Comparison of ENCODE assay signal across 8 cellular contexts in the genomic region with DNA sequence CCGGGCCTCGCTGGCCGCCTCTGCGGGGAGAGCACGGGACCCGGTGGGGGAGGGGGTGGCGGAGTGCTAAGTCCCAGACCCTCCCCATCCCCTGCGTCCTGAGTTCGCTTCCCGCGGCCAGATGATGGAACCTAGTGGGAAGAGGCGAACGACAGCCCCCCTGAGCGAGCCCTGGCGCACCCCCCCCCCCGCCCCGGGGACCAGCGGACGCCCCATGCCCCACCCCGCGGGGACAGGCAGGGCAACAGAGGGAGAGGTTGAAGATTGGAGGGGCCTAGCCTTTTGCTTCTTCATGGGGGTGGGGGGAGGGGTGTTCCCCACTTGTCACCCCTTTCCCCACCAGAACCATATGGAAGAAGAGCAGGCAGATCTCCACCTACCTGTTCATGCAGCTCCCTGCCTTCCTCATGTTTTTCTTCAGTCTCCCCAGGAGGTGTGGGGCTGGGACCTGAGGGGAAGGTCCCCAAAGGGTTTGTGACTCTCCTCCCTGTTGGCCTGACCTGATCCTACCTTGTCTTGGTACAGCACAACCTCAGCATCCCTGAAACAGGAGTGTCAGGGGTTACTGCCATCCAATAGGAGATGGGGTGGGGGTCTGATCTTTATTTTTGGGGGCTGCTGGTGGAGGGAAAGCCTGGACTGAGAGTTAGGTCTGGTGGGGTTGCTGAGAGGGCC. TPM values are rescaled to one million over a fixed set of nuclear protein-coding genes. Genes with fewer than 3 reads are reported as not detected.
DNase-seq lines count a peak whose midpoint lies in the region; ATAC-seq and TF ChIP-seq lines count a peak whose summit lies in the region.

No MANE protein-coding gene starts in this region.

- H3K27me3 Mint-ChIP-seq in stimulated activated naive CD8-positive, alpha-beta T cell treated with anti-CD3 and anti-CD28 coated beads, Interleukin-15, Interleukin-2, amounts not matched to agents 100 ng/mL and 50 ng/mL, for 24 hours: no peaks in the 10 kb centered on the region

- no peaks in the 10 kb centered on the region for H3K79me2 ChIP-seq in parathyroid adenoma

- peaks cover 8% of the 10 kb centered on the region for H3K4me1 ChIP-seq in parathyroid adenoma

- TF ChIP-seq CTCF in epithelial cell of proximal tubule (conservative IDR thresholded peaks at IDR 0.05; ENCODE audit: low read depth, low read length) (no peak), parathyroid adenoma (IDR thresholded peaks at IDR 0.05) (no peak)

- peak overlapping the region; percentile 70 for H3K9ac ChIP-seq in parathyroid adenoma

- no peaks in the 10 kb centered on the region for H3K27me3 ChIP-seq in parathyroid adenoma (ENCODE audit: control insufficient read depth, insufficient read depth, low read length)

- no peak for DNase-seq in stimulated activated naive CD8-positive, alpha-beta T cell treated with anti-CD3 and anti-CD28 coated beads, Interleukin-15, Interleukin-2, amounts not matched to agents 100 U/mL and 50 U/mL, for 24 hours
- peak; percentile 26 for DNase-seq in RPMI8226
- no peak for DNase-seq in epithelial cell of proximal tubule (ENCODE audit: low read depth)
- DNase-seq in middle frontal gyrus (ENCODE audit: extremely low spot score, low spot score): no peak
- DNase-seq in AG20443 (ENCODE audit: low spot score): no peak

- H3K36me3 ChIP-seq in parathyroid adenoma (ENCODE audit: control insufficient read depth, insufficient read depth, low read length): no peaks in the 10 kb centered on the region

- H3K36me3 Mint-ChIP-seq in stimulated activated naive CD8-positive, alpha-beta T cell treated with anti-CD3 and anti-CD28 coated beads, Interleukin-15, Interleukin-2, amounts not matched to agents 100 ng/mL and 50 ng/mL, for 24 hours (ENCODE audit: low read depth): peaks cover 19% of the 10 kb centered on the region

- peak overlapping the region; percentile 96 for H2AFZ ChIP-seq in parathyroid adenoma

- H3K4me3 ChIP-seq in epithelial cell of proximal tubule (ENCODE audit: low read depth, low read length) (peak overlapping the region; percentile 88), parathyroid adenoma (ENCODE audit: low read depth, low read length) (peak overlapping the region; percentile 90)

- H3K4me1 Mint-ChIP-seq in stimulated activated naive CD8-positive, alpha-beta T cell treated with anti-CD3 and anti-CD28 coated beads, Interleukin-15, Interleukin-2, amounts not matched to agents 100 ng/mL and 50 ng/mL, for 24 hours (ENCODE audit: low read depth): peaks cover 35% of the 10 kb centered on the region

- H3K4me2 ChIP-seq in parathyroid adenoma (ENCODE audit: low read length): peak overlapping the region; percentile 100

- H3K4me3 Mint-ChIP-seq in stimulated activated naive CD8-positive, alpha-beta T cell treated with anti-CD3 and anti-CD28 coated beads, Interleukin-15, Interleukin-2, amounts not matched to agents 100 ng/mL and 50 ng/mL, for 24 hours: peak overlapping the region; percentile 88

- H3K27ac Mint-ChIP-seq in stimulated activated naive CD8-positive, alpha-beta T cell treated with anti-CD3 and anti-CD28 coated beads, Interleukin-15, Interleukin-2, amounts not matched to agents 100 ng/mL and 50 ng/mL, for 24 hours: peak overlapping the region; percentile 85

- H3K9me3 ChIP-seq in parathyroid adenoma (ENCODE audit: control insufficient read depth, low read length): no peaks in the 10 kb centered on the region

- no peak for ATAC-seq in stimulated activated naive CD8-positive, alpha-beta T cell treated with anti-CD3 and anti-CD28 coated beads, Interleukin-15, Interleukin-2, amounts not matched to agents 100 U/mL and 50 U/mL, for 24 hours
- ATAC-seq in HG02623 (IDR thresholded peaks at IDR 0.05; ENCODE audit: unreplicated experiment): no peak

- no peaks in the 10 kb centered on the region for H3K9me3 Mint-ChIP-seq in stimulated activated naive CD8-positive, alpha-beta T cell treated with anti-CD3 and anti-CD28 coated beads, Interleukin-15, Interleukin-2, amounts not matched to agents 100 ng/mL and 50 ng/mL, for 24 hours

- H3K27ac ChIP-seq in parathyroid adenoma: peak overlapping the region; percentile 92

RNA-seq across cellular contexts. Expression of a gene that starts 0.5 kb away (rescaled TPM):
- 13.7 and 34.7 TPM in 2 replicates for total RNA-seq in epithelial cell of proximal tubule

RNA-seq across cellular contexts. Expression of a gene that starts 6.9 kb away (rescaled TPM):
- 14.2 and 17.6 TPM in 2 replicates for total RNA-seq in epithelial cell of proximal tubule

RNA-seq across cellular contexts. Expression of a gene that starts 13.9 kb away (rescaled TPM):
- 27.6 and 40.2 TPM in 2 replicates for total RNA-seq in epithelial cell of proximal tubule
